1 cellular context compared by ENCODE assay signal in genomic region chr14:99755629-99756603, GRCh38.
TF ChIP-seq lines count a peak whose summit lies in the region.

No MANE protein-coding gene starts in this region.

TF ChIP-seq in K562, 482 proteins besides CTCF, POLR2A, EP300 and RAD21 (continued from another document):
- TF ChIP-seq PBX2 (CRISPR knock-in tag; IDR thresholded peaks at IDR 0.05; ENCODE audit: low read depth) (no peak), PBX2 (tag; conservative IDR thresholded peaks at IDR 0.05; ENCODE audit: low read depth) (no peak), VEZF1 (CRISPR knock-in tag; IDR thresholded peaks at IDR 0.05) (no peak), EWSR1 (IDR thresholded peaks at IDR 0.05; ENCODE audit: borderline replicate concordance, low read depth, partially characterized antibody) (no peak), JUNB (CRISPR knock-in tag; conservative IDR thresholded peaks at IDR 0.05) (no peak), SRF (CRISPR knock-in tag; IDR thresholded peaks at IDR 0.05) (no peak), NBN (IDR thresholded peaks at IDR 0.05; ENCODE audit: low read depth) (no peak), RUNX1 (IDR thresholded peaks at IDR 0.05; ENCODE audit: low read depth) (no peak), BCLAF1 (IDR thresholded peaks at IDR 0.05; ENCODE audit: borderline replicate concordance in 1 of 2, control insufficient read depth in 1 of 2, low read depth in 2 of 2, low read length in 1 of 2) (no peak), MYBL2 (IDR thresholded peaks at IDR 0.05; ENCODE audit: low read depth) (no peak), MYBL2 (CRISPR knock-in tag; IDR thresholded peaks at IDR 0.05; ENCODE audit: borderline replicate concordance) (no peak), NFIX (CRISPR knock-in tag; IDR thresholded peaks at IDR 0.05; ENCODE audit: low read depth) (0 out of 2 replicates have a peak, but pooled peaks have one; percentile 14), CHAMP1 (IDR thresholded peaks at IDR 0.05) (no peak), FOSL1 (tag; conservative IDR thresholded peaks at IDR 0.05) (peak; percentile 37), HNRNPUL1 (IDR thresholded peaks at IDR 0.05; ENCODE audit: low read length) (no peak), ZFP30 (CRISPR knock-in tag; IDR thresholded peaks at IDR 0.05; ENCODE audit: borderline replicate concordance) (no peak), CREB1 (IDR thresholded peaks at IDR 0.05) (no peak), CREB1 (CRISPR knock-in tag; IDR thresholded peaks at IDR 0.05) (no peak), MEIS2 (IDR thresholded peaks at IDR 0.05; ENCODE audit: partially characterized antibody) (no peak), RFX7 (CRISPR knock-in tag; IDR thresholded peaks at IDR 0.05) (no peak), PATZ1 (CRISPR knock-in tag; IDR thresholded peaks at IDR 0.05; ENCODE audit: borderline replicate concordance) (no peak), NFIC (IDR thresholded peaks at IDR 0.05) (peak; percentile 69)
